In genomic region chr1:112548540-112548939, GRCh38 we compare ENCODE assay signal across 20 cellular contexts. TPM values are rescaled to one million over a fixed set of nuclear protein-coding genes. Genes with fewer than 3 reads are reported as not detected.
"Had no signal": no experiment of that assay in that cellular context is flagged by ENCODE, and none has a peak within 500 bp of the region (broad histone marks: within the 10 kb centered on the region; RNA-seq: fewer than 3 reads in every experiment).

No MANE protein-coding gene starts in this region.

- H3K36me3 Mint-ChIP-seq: natural killer cell had no signal

- ATAC-seq: activated naive CD8-positive, alpha-beta T cell treated with anti-CD3 and anti-CD28 coated beads, Interleukin-2, amount 50 U/mL, for 24 hours; activated T-helper 17 cell treated with anti-CD3 and anti-CD28 coated beads, Interleukin-2, amount 50 U/mL, for 72 hours; left lung; natural killer cell; stimulated activated naive B cell treated with anti-CD40 and anti-IgM and Interleukin-4, amounts not matched to agents 10 μg/mL and 1 μg/mL and 100 μg/mL, for 72 hours had no signal

- H3K9me3 ChIP-seq: left lung, tibial artery, uterus had no signal

- H3K27ac Mint-ChIP-seq: activated naive CD8-positive, alpha-beta T cell treated with anti-CD3 and anti-CD28 coated beads, Interleukin-2, amount 50 U/mL, for 24 hours; activated T-helper 17 cell treated with anti-CD3 and anti-CD28 coated beads, Interleukin-2, amount 50 U/mL, for 72 hours; dendritic cell treated with granulocyte-macrophage colony-stimulating factor and Interleukin-4, amounts not matched to agents 40 ng/mL and 50 ng/mL, for 4 days; natural killer cell; stimulated activated naive B cell treated with anti-CD40 and anti-IgM and Interleukin-4, amounts not matched to agents 10 μg/mL and 1 μg/mL and 100 μg/mL, for 72 hours had no signal

- H3K9me3 Mint-ChIP-seq: activated naive CD8-positive, alpha-beta T cell treated with anti-CD3 and anti-CD28 coated beads, Interleukin-2, amount 50 U/mL, for 24 hours; activated T-helper 17 cell treated with anti-CD3 and anti-CD28 coated beads, Interleukin-2, amount 50 U/mL, for 72 hours; dendritic cell treated with granulocyte-macrophage colony-stimulating factor and Interleukin-4, amounts not matched to agents 40 ng/mL and 50 ng/mL, for 4 days; natural killer cell; stimulated activated naive B cell treated with anti-CD40 and anti-IgM and Interleukin-4, amounts not matched to agents 10 μg/mL and 1 μg/mL and 100 μg/mL, for 72 hours had no signal

- DNase-seq: activated CD4-positive, alpha-beta T cell treated with anti-CD3 and anti-CD28 coated beads for 1 hour; activated CD4-positive, alpha-beta T cell treated with anti-CD3 and anti-CD28 coated beads, Interleukin-2, amount 50 U/mL, for 4 hours; activated naive CD4-positive, alpha-beta T cell treated with Interleukin-2 at 50 U/mL for 16 hours; activated naive CD8-positive, alpha-beta T cell treated with anti-CD3 and anti-CD28 coated beads, Interleukin-2, amount 50 U/mL, for 24 hours; activated T-cell treated with anti-CD3 and anti-CD28 coated beads for 4 hours; aorta; effector memory CD4-positive, alpha-beta T cell; left lung; natural killer cell; retina; stimulated activated CD4-positive, alpha-beta T cell treated with anti-CD3 and anti-CD28 coated beads, Interleukin-4, amount 100 ng/mL, for 1 hour; stimulated activated naive B cell treated with anti-CD40 and anti-IgM and Interleukin-4, amounts not matched to agents 10 μg/mL and 1 μg/mL and 100 μg/mL, for 72 hours; tibial artery; uterus had no signal

- H3K27ac ChIP-seq: epithelial cell of prostate, left lung, tibial artery had no signal

- FAIRE-seq: keratinocyte, TTC549 had no signal

- H3K4me3 Mint-ChIP-seq: activated naive CD8-positive, alpha-beta T cell treated with anti-CD3 and anti-CD28 coated beads, Interleukin-2, amount 50 U/mL, for 24 hours; activated T-helper 17 cell treated with anti-CD3 and anti-CD28 coated beads, Interleukin-2, amount 50 U/mL, for 72 hours; dendritic cell treated with granulocyte-macrophage colony-stimulating factor and Interleukin-4, amounts not matched to agents 40 ng/mL and 50 ng/mL, for 4 days; natural killer cell; stimulated activated naive B cell treated with anti-CD40 and anti-IgM and Interleukin-4, amounts not matched to agents 10 μg/mL and 1 μg/mL and 100 μg/mL, for 72 hours had no signal

- H3K27me3 Mint-ChIP-seq: activated naive CD8-positive, alpha-beta T cell treated with anti-CD3 and anti-CD28 coated beads, Interleukin-2, amount 50 U/mL, for 24 hours; activated T-helper 17 cell treated with anti-CD3 and anti-CD28 coated beads, Interleukin-2, amount 50 U/mL, for 72 hours; dendritic cell treated with granulocyte-macrophage colony-stimulating factor and Interleukin-4, amounts not matched to agents 40 ng/mL and 50 ng/mL, for 4 days; stimulated activated naive B cell treated with anti-CD40 and anti-IgM and Interleukin-4, amounts not matched to agents 10 μg/mL and 1 μg/mL and 100 μg/mL, for 72 hours had no signal

- H3K4me1 Mint-ChIP-seq: activated T-helper 17 cell treated with anti-CD3 and anti-CD28 coated beads, Interleukin-2, amount 50 U/mL, for 72 hours; natural killer cell; stimulated activated naive B cell treated with anti-CD40 and anti-IgM and Interleukin-4, amounts not matched to agents 10 μg/mL and 1 μg/mL and 100 μg/mL, for 72 hours had no signal

RNA-seq across cellular contexts. Expression of gene WNT2B, which starts 39.8 kb away (rescaled TPM):
- total RNA-seq: T-helper 2 cell treated with Interferon-gamma antibody and Interleukin-4, amounts not matched to agents 100 ng/mL and 5 ng/mL, for 36 hours had no signal
